In genomic region chr10:117223413-117224035, GRCh38 we compare ENCODE assay signal across 19 cellular contexts. TPM values are rescaled to one million over a fixed set of nuclear protein-coding genes. Genes with fewer than 3 reads are reported as not detected.
A peak's percentile ranks its signal among the peaks of the same experiment; 100 is the strongest.
DNase-seq lines count a peak whose midpoint lies in the region; ATAC-seq lines count a peak whose summit lies in the region.
"Had no signal": no experiment of that assay in that cellular context is flagged by ENCODE, and none has a peak within 500 bp of the region (broad histone marks: within the 10 kb centered on the region; RNA-seq: fewer than 3 reads in every experiment).

No MANE protein-coding gene starts in this region.

- no peak overlapping the region for H3K27ac Mint-ChIP-seq in activated naive CD4-positive, alpha-beta T cell treated with anti-CD3 and anti-CD28 coated beads, Interleukin-2, amount 10 ng/mL, durations not matched to agents 7 days and 5 days
- no peak overlapping the region for H3K27ac Mint-ChIP-seq in activated CD4-positive, alpha-beta T cell treated with anti-CD3 and anti-CD28 coated beads for 36 hours
- H3K27ac Mint-ChIP-seq: B cell; CD8-positive, alpha-beta T cell; HFFc6 had no signal

- H3K27me3 Mint-ChIP-seq in activated naive CD4-positive, alpha-beta T cell treated with anti-CD3 and anti-CD28 coated beads, Interleukin-2, amount 10 ng/mL, durations not matched to agents 7 days and 5 days: peaks cover 20% of the 10 kb centered on the region
- H3K27me3 Mint-ChIP-seq in activated CD4-positive, alpha-beta T cell treated with anti-CD3 and anti-CD28 coated beads for 36 hours: peaks cover 4% of the 10 kb centered on the region

- no peak for ATAC-seq in HG02763 (IDR thresholded peaks at IDR 0.05; ENCODE audit: unreplicated experiment)
- no peak for ATAC-seq in activated CD4-positive, alpha-beta T cell treated with anti-CD3 and anti-CD28 coated beads for 36 hours
- ATAC-seq: CD8-positive, alpha-beta T cell; HCT116 had no signal

- no peaks in the 10 kb centered on the region for H3K9me3 Mint-ChIP-seq in activated naive CD4-positive, alpha-beta T cell treated with anti-CD3 and anti-CD28 coated beads, Interleukin-2, amount 10 ng/mL, durations not matched to agents 7 days and 5 days
- no peaks in the 10 kb centered on the region for H3K9me3 Mint-ChIP-seq in activated CD4-positive, alpha-beta T cell treated with anti-CD3 and anti-CD28 coated beads for 36 hours (ENCODE audit: low read depth)
- H3K9me3 Mint-ChIP-seq: CD8-positive, alpha-beta T cell; HFFc6 had no signal

- POLR2A ChIA-PET in activated CD4-positive, alpha-beta T cell treated with anti-CD3 and anti-CD28 coated beads for 36 hours (lab: Charles Lee): no interaction called here

- DNase-seq in activated naive CD4-positive, alpha-beta T cell treated with anti-CD3 and anti-CD28 coated beads, Interleukin-2, amount 10 ng/mL, durations not matched to agents 7 days and 5 days: peak; percentile 1
- no peak for DNase-seq in activated naive CD4-positive, alpha-beta T cell (lab: John Stamatoyannopoulos, UW)
- DNase-seq in mesenteric fat pad (ENCODE audit: low spot score) (peak; percentile 73), posterior vena cava (ENCODE audit: low spot score) (peak; percentile 53), EL (no peak)
- DNase-seq in activated CD4-positive, alpha-beta T cell treated with anti-CD3 and anti-CD28 coated beads for 36 hours: no peak
- DNase-seq: 8988T; Calu3; CD8-positive, alpha-beta T cell; DMS 273 treated with DMSO at 0.1 percent for 48 hours; DMS53; DND-41; GOT3; H7; HFFc6; IMR-90 had no signal

- intact Hi-C loops in posterior vena cava (cut with DNase I): no loop called here
- intact Hi-C loops in activated CD4-positive, alpha-beta T cell treated with anti-CD3 and anti-CD28 coated beads for 36 hours (cut with DNase I, micrococcal nuclease): no loop called here

- CTCF ChIA-PET in activated naive CD4-positive, alpha-beta T cell treated with anti-CD3 and anti-CD28 coated beads, Interleukin-2, amount 10 ng/mL, durations not matched to agents 7 days and 5 days (lab: Charles Lee): interaction anchor here (1.8 kb wide), 1 partner anchor 97 kb away, joined by 6 read pairs; no protein-coding TSS in a partner anchor
- CTCF ChIA-PET in activated CD4-positive, alpha-beta T cell treated with anti-CD3 and anti-CD28 coated beads for 36 hours (lab: Charles Lee): interaction anchor here (0.7 kb wide), 1 partner anchor 344 kb away, joined by 3 read pairs; no protein-coding TSS in a partner anchor

- no peaks in the 10 kb centered on the region for H3K36me3 Mint-ChIP-seq in activated naive CD4-positive, alpha-beta T cell treated with anti-CD3 and anti-CD28 coated beads, Interleukin-2, amount 10 ng/mL, durations not matched to agents 7 days and 5 days
- no peaks in the 10 kb centered on the region for H3K36me3 Mint-ChIP-seq in activated CD4-positive, alpha-beta T cell treated with anti-CD3 and anti-CD28 coated beads for 36 hours (ENCODE audit: low read depth)
- H3K36me3 Mint-ChIP-seq: CD8-positive, alpha-beta T cell had no signal

- H3K4me1 Mint-ChIP-seq in activated naive CD4-positive, alpha-beta T cell treated with anti-CD3 and anti-CD28 coated beads, Interleukin-2, amount 10 ng/mL, durations not matched to agents 7 days and 5 days: no peaks in the 10 kb centered on the region
- no peaks in the 10 kb centered on the region for H3K4me1 Mint-ChIP-seq in activated CD4-positive, alpha-beta T cell treated with anti-CD3 and anti-CD28 coated beads for 36 hours
- H3K4me1 Mint-ChIP-seq: B cell had no signal

- no peak overlapping the region for H3K4me3 Mint-ChIP-seq in activated naive CD4-positive, alpha-beta T cell treated with anti-CD3 and anti-CD28 coated beads, Interleukin-2, amount 10 ng/mL, durations not matched to agents 7 days and 5 days
- no peak overlapping the region for H3K4me3 Mint-ChIP-seq in activated CD4-positive, alpha-beta T cell treated with anti-CD3 and anti-CD28 coated beads for 36 hours
- H3K4me3 Mint-ChIP-seq: B cell; CD8-positive, alpha-beta T cell; HFFc6 had no signal

RNA-seq across cellular contexts. Expression of gene SLC18A2, which starts 17.4 kb away (rescaled TPM):
- total RNA-seq in mesenteric fat pad (0.42 TPM), posterior vena cava (1 to 10 TPM in 1 of 2 donors, under 1 TPM in 1; 0.81 to 2.7 TPM)
- total RNA-seq in activated CD4-positive, alpha-beta T cell treated with anti-CD3 and anti-CD28 coated beads for 36 hours: under 1 TPM; 0.14 to 0.21 TPM
- total RNA-seq: B cell, Calu3, HFFc6, IMR-90 had no signal

RNA-seq across cellular contexts. Expression of gene KCNK18, which starts 26.2 kb away (rescaled TPM):
- total RNA-seq in mesenteric fat pad (not detected), posterior vena cava (not detected)
- not detected for total RNA-seq in activated CD4-positive, alpha-beta T cell treated with anti-CD3 and anti-CD28 coated beads for 36 hours
- total RNA-seq: B cell; Calu3; CD8-positive, alpha-beta T cell; H7; HFFc6; IMR-90 had no signal

Comparison
In these comparisons a context has a peak if more than half of its experiments do, and no peak if none do; other contexts are left out.
1. DNase-seq: peak in activated naive CD4-positive, alpha-beta T cell treated with anti-CD3 and anti-CD28 coated beads, Interleukin-2, amount 10 ng/mL, durations not matched to agents 7 days and 5 days (single experiment), mesenteric fat pad (single experiment) and posterior vena cava (single experiment); none in activated naive CD4-positive, alpha-beta T cell (0 of 4), activated CD4-positive, alpha-beta T cell treated with anti-CD3 and anti-CD28 coated beads for 36 hours (single experiment) and EL (single experiment).